In genomic region chr5:115459844-115460243, GRCh38 we compare ENCODE assay signal across 13 cellular contexts.
DNase-seq lines count a peak whose midpoint lies in the region; ATAC-seq, FAIRE-seq and TF ChIP-seq lines count a peak whose summit lies in the region.
"Had no signal": no experiment of that assay in that cellular context is flagged by ENCODE, and none has a peak within 500 bp of the region (broad histone marks: within the 10 kb centered on the region; RNA-seq: fewer than 3 reads in every experiment).

No MANE protein-coding gene starts in this region.

- H3K4me1 ChIP-seq in astrocyte (ENCODE audit: insufficient read depth, low read length), result peaks cover 39% of the 10 kb centered on the region
- peaks cover 68% of the 10 kb centered on the region for H3K4me1 ChIP-seq in left ventricle myocardium inferior
- peaks cover 14 to 56% (median 54%) of the 10 kb centered on the region in 5 donors for H3K4me1 ChIP-seq in subcutaneous abdominal adipose tissue (ENCODE audit: control insufficient read depth in 5 of 5, insufficient read depth in 5 of 5, low read length in 5 of 5)
- peaks cover 18% of the 10 kb centered on the region for H3K4me1 ChIP-seq in SJCRH30

- peaks cover 35% of the 10 kb centered on the region for H3K4me1 Mint-ChIP-seq in astrocyte (ENCODE audit: low read depth, unreplicated experiment)

- H3K27ac ChIP-seq in astrocyte (ENCODE audit: low read depth, low read length) (peak overlapping the region; percentile 96), left ventricle myocardium inferior (replicated peaks) (peak overlapping the region; percentile 86), subcutaneous abdominal adipose tissue (ENCODE audit: low read depth, low read length) (peak overlapping the region; percentile 46), SJCRH30 (no peak overlapping the region)
- H3K27ac ChIP-seq: colonic mucosa had no signal

- no peaks in the 10 kb centered on the region for H3K79me2 ChIP-seq in astrocyte (ENCODE audit: insufficient read depth, low read length)

- ATAC-seq in left lobe of liver (no peak), HG03280 (IDR thresholded peaks at IDR 0.05; ENCODE audit: unreplicated experiment) (no peak)
- ATAC-seq: CD8-positive, alpha-beta T cell had no signal

- H4K20me1 ChIP-seq in astrocyte (ENCODE audit: insufficient read depth, low read length), result no peaks in the 10 kb centered on the region

- no peaks in the 10 kb centered on the region for H3K27me3 Mint-ChIP-seq in astrocyte (ENCODE audit: low read depth, unreplicated experiment)

- peak; percentile 78 for DNase-seq in HCEC 1CT
- DNase-seq in astrocyte (ENCODE audit: low read depth), result peak; percentile 88
- no peak for DNase-seq in left ventricle myocardium inferior
- no peak for DNase-seq in left lobe of liver (ENCODE audit: low spot score)
- no peak for DNase-seq in SJCRH30
- DNase-seq: CD8-positive, alpha-beta T cell; colonic mucosa; H7; naive thymus-derived CD4-positive, alpha-beta T cell; stimulated activated naive CD4-positive, alpha-beta T cell treated with Interleukin-2 at 50 U/mL for 16 hours had no signal

- H3K9me3 ChIP-seq in astrocyte (ENCODE audit: insufficient read depth, low read depth, low read length) (no peaks in the 10 kb centered on the region), left ventricle myocardium inferior (replicated peaks) (no peaks in the 10 kb centered on the region), subcutaneous abdominal adipose tissue (ENCODE audit: control insufficient read depth in 5 of 5, low read length in 5 of 5) (no peaks in the 10 kb centered on the region), SJCRH30 (replicated peaks) (no peaks in the 10 kb centered on the region)
- H3K9me3 ChIP-seq: colonic mucosa had no signal

- H3K9ac ChIP-seq in astrocyte (ENCODE audit: low read length) (peak overlapping the region; percentile 64), subcutaneous abdominal adipose tissue (ENCODE audit: low read length in 5 of 5) (no peak overlapping the region)

- no peaks in the 10 kb centered on the region for H3K36me3 Mint-ChIP-seq in astrocyte (ENCODE audit: low read depth, unreplicated experiment)
- H3K36me3 Mint-ChIP-seq: activated naive CD8-positive, alpha-beta T cell; CD8-positive, alpha-beta T cell; naive thymus-derived CD4-positive, alpha-beta T cell had no signal

- H3K27me3 ChIP-seq in astrocyte (ENCODE audit: insufficient read depth, low read length) (no peaks in the 10 kb centered on the region), left ventricle myocardium inferior (ENCODE audit: low read depth) (no peaks in the 10 kb centered on the region), subcutaneous abdominal adipose tissue (ENCODE audit: control insufficient read depth in 5 of 5, insufficient read depth in 4 of 5, low read length in 5 of 5) (no peaks in the 10 kb centered on the region), SJCRH30 (no peaks in the 10 kb centered on the region)
- H3K27me3 ChIP-seq: colonic mucosa had no signal

- FAIRE-seq in astrocyte (lab: Jason Lieb, UNC), result peak; percentile 76

- H3K4me2 ChIP-seq in astrocyte (ENCODE audit: low read length), result peak overlapping the region; percentile 76

- H3K4me3 ChIP-seq in astrocyte (ENCODE audit: insufficient read depth, low read depth, low read length) (peak overlapping the region; percentile 25), left ventricle myocardium inferior (no peak overlapping the region), subcutaneous abdominal adipose tissue (ENCODE audit: low read depth in 1 of 5, low read length in 5 of 5) (no peak overlapping the region), SJCRH30 (no peak overlapping the region)
- H3K4me3 ChIP-seq: colonic mucosa had no signal

- H3K4me3 Mint-ChIP-seq in astrocyte (ENCODE audit: unreplicated experiment), result no peak overlapping the region
- H3K4me3 Mint-ChIP-seq: activated naive CD8-positive, alpha-beta T cell; CD8-positive, alpha-beta T cell; naive thymus-derived CD4-positive, alpha-beta T cell had no signal

- H3K27ac Mint-ChIP-seq in astrocyte (ENCODE audit: unreplicated experiment), result no peak overlapping the region
- H3K27ac Mint-ChIP-seq: activated naive CD8-positive, alpha-beta T cell; CD8-positive, alpha-beta T cell; naive thymus-derived CD4-positive, alpha-beta T cell had no signal

- H3K36me3 ChIP-seq in astrocyte (ENCODE audit: insufficient read depth, low read length) (no peaks in the 10 kb centered on the region), left ventricle myocardium inferior (no peaks in the 10 kb centered on the region), subcutaneous abdominal adipose tissue (ENCODE audit: control insufficient read depth in 5 of 5, insufficient read depth in 5 of 5, low read length in 5 of 5) (no peaks in the 10 kb centered on the region), SJCRH30 (no peaks in the 10 kb centered on the region)
- H3K36me3 ChIP-seq: colonic mucosa had no signal

- H2AFZ ChIP-seq in astrocyte (ENCODE audit: low read depth, low read length), result no peak overlapping the region

- H3K9me3 Mint-ChIP-seq in astrocyte (ENCODE audit: unreplicated experiment), result no peaks in the 10 kb centered on the region
- H3K9me3 Mint-ChIP-seq: CD8-positive, alpha-beta T cell; naive thymus-derived CD4-positive, alpha-beta T cell had no signal

- intact Hi-C loops in left ventricle myocardium inferior (cut with micrococcal nuclease), result no loop called here

- TF ChIP-seq CTCF in astrocyte (IDR thresholded peaks at IDR 0.05; ENCODE audit: insufficient read depth, low read depth, low read length), result no peak
- no peak for TF ChIP-seq CTCF in left ventricle myocardium inferior (IDR thresholded peaks at IDR 0.05; ENCODE audit: borderline replicate concordance)

Comparison
In these comparisons a context has a peak if more than half of its experiments do, and no peak if none do; other contexts are left out.
1. DNase-seq: peak in HCEC 1CT (single experiment) and astrocyte (single experiment); none in left ventricle myocardium inferior (single experiment), left lobe of liver (single experiment) and SJCRH30 (0 of 2).